Comparison of ENCODE assay signal across 7 cellular contexts in the genomic region with DNA sequence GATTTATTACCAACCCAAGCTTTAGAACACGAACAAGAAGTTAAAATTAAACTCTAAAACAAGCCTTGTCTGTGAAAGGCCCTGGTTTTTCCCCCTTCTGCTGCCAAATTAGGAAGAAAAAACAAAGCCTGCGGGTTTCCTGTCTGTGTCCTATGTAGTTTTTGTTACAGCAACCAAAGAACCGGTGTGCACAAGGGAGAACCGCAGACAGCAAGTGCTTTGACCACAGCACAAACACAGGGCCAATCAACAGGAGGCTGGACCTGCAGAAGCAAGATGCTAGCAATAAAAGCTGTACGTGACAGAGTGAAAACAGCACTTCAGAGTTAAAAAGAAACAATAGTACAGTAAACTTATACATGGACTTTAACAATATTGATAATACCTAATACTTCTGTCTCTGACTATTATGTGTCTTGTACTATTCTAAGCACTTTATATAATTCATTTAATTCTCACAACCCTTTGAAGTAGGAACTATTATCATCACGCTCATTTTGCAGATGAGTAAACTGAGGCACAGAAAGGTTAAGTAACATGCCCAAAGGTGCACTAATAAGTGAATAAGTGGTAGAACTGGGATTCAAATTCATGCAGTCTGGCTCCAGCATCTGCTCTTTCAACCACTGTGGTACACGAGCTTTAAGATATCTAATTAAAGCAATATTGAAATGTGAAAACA.
DNase-seq lines count a peak whose midpoint lies in the region; ATAC-seq and TF ChIP-seq lines count a peak whose summit lies in the region.

No MANE protein-coding gene starts in this region.

- H3K27me3 ChIP-seq in heart left ventricle: no peaks in the 10 kb centered on the region

- H3K36me3 ChIP-seq in heart left ventricle: peaks cover 0 to 12% (median 5%) of the 10 kb centered on the region in 9 donors

- WGBS in heart left ventricle, 4 donors: 36 to 52% (median 45%) methylated on average over 7 of the region's 7 CpGs

- peak; percentile 29 for TF ChIP-seq POLR2A in GM18505 (IDR thresholded peaks at IDR 0.05; ENCODE audit: borderline replicate concordance, extremely low read depth, insufficient read depth, insufficient read length)
- no peak for TF ChIP-seq POLR2A in NB4 (IDR thresholded peaks at IDR 0.05; ENCODE audit: extremely low read depth, insufficient read length)
- no peak for TF ChIP-seq POLR2A in heart left ventricle (IDR thresholded peaks at IDR 0.05)

- H3K27ac Mint-ChIP-seq in HFFc6: peak overlapping the region; percentile 97
- peak overlapping the region; percentile 87 for H3K27ac Mint-ChIP-seq in activated T-helper 17 cell treated with anti-CD3 and anti-CD28 coated beads, Interleukin-2, amount 50 U/mL, for 72 hours

- no peaks in the 10 kb centered on the region for H3K9me3 Mint-ChIP-seq in HFFc6
- H3K9me3 Mint-ChIP-seq in activated T-helper 17 cell treated with anti-CD3 and anti-CD28 coated beads, Interleukin-2, amount 50 U/mL, for 72 hours: no peaks in the 10 kb centered on the region

- peaks cover 33% of the 10 kb centered on the region for H3K36me3 Mint-ChIP-seq in HFFc6 (ENCODE audit: low read depth)
- peaks cover 65% of the 10 kb centered on the region for H3K36me3 Mint-ChIP-seq in activated T-helper 17 cell treated with anti-CD3 and anti-CD28 coated beads, Interleukin-2, amount 50 U/mL, for 72 hours (ENCODE audit: low read depth)

- H3K4me3 Mint-ChIP-seq in HFFc6: peak overlapping the region; percentile 70
- H3K4me3 Mint-ChIP-seq in activated T-helper 17 cell treated with anti-CD3 and anti-CD28 coated beads, Interleukin-2, amount 50 U/mL, for 72 hours: peak overlapping the region; percentile 76

- peak; percentile 48 for ATAC-seq in GM18505 (IDR thresholded peaks at IDR 0.05; ENCODE audit: unreplicated experiment)
- peak; percentile 54 for ATAC-seq in activated T-helper 17 cell treated with anti-CD3 and anti-CD28 coated beads, Interleukin-2, amount 50 U/mL, for 72 hours (replicated peaks)
- ATAC-seq in heart left ventricle: peak in 2 of 4 donors; percentile 12 to 52

- peak; percentile 83 for DNase-seq in HFFc6
- peak; percentile 85 for DNase-seq in NB4 (ENCODE audit: low read depth)
- DNase-seq in heart left ventricle: no peak
- peak; percentile 29 for DNase-seq in stimulated activated CD4-positive, alpha-beta T cell treated with anti-CD3 and anti-CD28 coated beads, Interleukin-2, amount 100 ng/mL, for 4 hours (ENCODE audit: low read depth)
- no peak for DNase-seq in NCI-H1105 treated with DMSO at 0.1 percent for 48 hours (lab: John Stamatoyannopoulos, UW)

- intact Hi-C loops in heart left ventricle (cut with DNase I): loop anchor here in 5 of 10 donors (2.0 to 10.0 kb wide), 5 partner anchors 46 to 66 kb away; a partner anchor contains a TSS

- H3K9me3 ChIP-seq in heart left ventricle: no peaks in the 10 kb centered on the region

- H3K4me1 ChIP-seq in heart left ventricle: peaks cover 10 to 82% (median 66%) of the 10 kb centered on the region in 12 donors

- TF ChIP-seq CTCF in HFFc6 (IDR thresholded peaks at IDR 0.05) (no peak), NB4 (IDR thresholded peaks at IDR 0.05; ENCODE audit: low read depth, low read length) (no peak), heart left ventricle (IDR thresholded peaks at IDR 0.05) (no peak)

- H3K4me1 Mint-ChIP-seq in HFFc6 (ENCODE audit: low read depth): peaks cover 92% of the 10 kb centered on the region
- H3K4me1 Mint-ChIP-seq in activated T-helper 17 cell treated with anti-CD3 and anti-CD28 coated beads, Interleukin-2, amount 50 U/mL, for 72 hours: peaks cover 59% of the 10 kb centered on the region

- peak overlapping the region; percentile 56 to 96 (median 88) for H3K27ac ChIP-seq in heart left ventricle

- H3K4me3 ChIP-seq in NB4 (ENCODE audit: low read depth, low read length): no peak overlapping the region
- H3K4me3 ChIP-seq in heart left ventricle: peak overlapping the region in 1 of 12 donors; percentile 27

- H3K27me3 Mint-ChIP-seq in HFFc6 (ENCODE audit: insufficient read depth): peaks cover 4% of the 10 kb centered on the region
- no peaks in the 10 kb centered on the region for H3K27me3 Mint-ChIP-seq in activated T-helper 17 cell treated with anti-CD3 and anti-CD28 coated beads, Interleukin-2, amount 50 U/mL, for 72 hours

Comparison
In these comparisons a context has a peak if more than half of its experiments do, and no peak if none do; other contexts are left out.
1. DNase-seq: peak in HFFc6 (single experiment), NB4 (single experiment) and stimulated activated CD4-positive, alpha-beta T cell treated with anti-CD3 and anti-CD28 coated beads, Interleukin-2, amount 100 ng/mL, for 4 hours (single experiment); none in heart left ventricle (0 of 5) and NCI-H1105 treated with DMSO at 0.1 percent for 48 hours (single experiment).